Comparison of ENCODE assay signal across 33 cellular contexts in genomic region chr15:45857295-45857694, GRCh38.
"Had no signal": no experiment of that assay in that cellular context is flagged by ENCODE, and none has a peak within 500 bp of the region (broad histone marks: within the 10 kb centered on the region; RNA-seq: fewer than 3 reads in every experiment).

No MANE protein-coding gene starts in this region.

- H3K9me3 Mint-ChIP-seq: activated CD4-positive, alpha-beta memory T cell treated with anti-CD3 and anti-CD28 coated beads for 36 hours; activated CD4-positive, alpha-beta T cell treated with anti-CD3 and anti-CD28 coated beads, Interleukin-2, amount 10 ng/mL, durations not matched to agents 24 days and 14 days; activated naive CD4-positive, alpha-beta T cell treated with anti-CD3 and anti-CD28 coated beads for 36 hours; activated naive CD4-positive, alpha-beta T cell treated with anti-CD3 and anti-CD28 coated beads, Interleukin-2, amount 50 U/mL, for 24 hours; activated naive CD8-positive, alpha-beta T cell treated with anti-CD3 and anti-CD28 coated beads for 36 hours; activated naive CD8-positive, alpha-beta T cell treated with anti-CD3 and anti-CD28 coated beads, Interleukin-2, amount 50 U/mL, for 24 hours; activated T-helper 1 cell treated with anti-CD3 and anti-CD28 coated beads, Interleukin-12 subunit alpha, Interleukin-12 subunit beta, Interleukin-2, Interleukin-4 antibody, amounts not matched to agents 30 ng/mL and 10 ng/mL and 1 ng/mL, durations not matched to agents 14 hours and 24 hours and 36 hours; activated T-helper 2 cell treated with anti-CD3 and anti-CD28 coated beads, Interferon-gamma antibody, Interleukin-2, Interleukin-4, amounts not matched to agents 10 μg/mL and 5 μg/mL and 100 μg/mL, durations not matched to agents 14 hours and 24 hours and 36 hours; T-helper 2 cell treated with Interferon-gamma antibody and Interleukin-4, amounts not matched to agents 5 μg/mL and 100 μg/mL, for 36 hours had no signal

- H3K4me1 ChIP-seq: adrenal gland, heart left ventricle had no signal

- DNase-seq: activated CD4-positive, alpha-beta memory T cell treated with anti-CD3 and anti-CD28 coated beads for 36 hours; activated CD4-positive, alpha-beta T cell treated with anti-CD3 and anti-CD28 coated beads for 36 hours; activated CD4-positive, alpha-beta T cell treated with anti-CD3 and anti-CD28 coated beads, Interleukin-2, amount 10 ng/mL, durations not matched to agents 24 days and 14 days; activated CD4-positive, CD25-positive, alpha-beta regulatory T cell; activated CD4-positive, CD25-positive, alpha-beta regulatory T cell treated with anti-CD3 and anti-CD28 coated beads, Interleukin-2, amount 50 U/mL, for 72 hours; activated CD8-positive, alpha-beta memory T cell treated with anti-CD3 and anti-CD28 coated beads, Interleukin-2, amount 10 ng/mL, durations not matched to agents 7 days and 5 days; activated CD8-positive, alpha-beta memory T cell treated with anti-CD3 and anti-CD28 coated beads, Interleukin-2, amount 50 U/mL, for 4 hours; activated CD8-positive, alpha-beta T cell treated with anti-CD3 and anti-CD28 coated beads, Interleukin-2, amount 10 ng/mL, durations not matched to agents 7 days and 5 days; activated effector memory CD4-positive, alpha-beta T cell treated with anti-CD3 and anti-CD28 coated beads, Interleukin-2, amount 50 U/mL, for 16 hours; activated naive CD4-positive, alpha-beta T cell treated with anti-CD3 and anti-CD28 coated beads for 36 hours; activated naive CD8-positive, alpha-beta T cell treated with anti-CD3 and anti-CD28 coated beads for 36 hours; activated naive CD8-positive, alpha-beta T cell treated with anti-CD3 and anti-CD28 coated beads, Interleukin-2, amount 50 U/mL, for 24 hours; activated T-cell treated with anti-CD3 and anti-CD28 coated beads, Interleukin-2, amount 50 U/mL, for 1 hour; activated T-cell treated with anti-CD3 and anti-CD28 coated beads, Interleukin-2, amount 50 U/mL, for 48 hours; adrenal gland; amygdala; aorta; body of pancreas; caudate nucleus; effector CD8-positive, alpha-beta T cell; foreskin fibroblast; heart left ventricle; T-helper 17 cell; T1000 had no signal

- H3K27ac ChIP-seq: adrenal gland, body of pancreas, heart left ventricle had no signal

- H3K9me3 ChIP-seq: adrenal gland, body of pancreas, heart left ventricle had no signal

- H3K4me1 Mint-ChIP-seq: activated CD4-positive, alpha-beta T cell treated with anti-CD3 and anti-CD28 coated beads for 36 hours; activated CD4-positive, alpha-beta T cell treated with anti-CD3 and anti-CD28 coated beads, Interleukin-2, amount 10 ng/mL, durations not matched to agents 24 days and 14 days; activated CD8-positive, alpha-beta memory T cell treated with anti-CD3 and anti-CD28 coated beads, Interleukin-2, amount 10 ng/mL, durations not matched to agents 7 days and 5 days; activated naive CD4-positive, alpha-beta T cell treated with anti-CD3 and anti-CD28 coated beads, Interleukin-2, amount 50 U/mL, for 24 hours; activated naive CD8-positive, alpha-beta T cell treated with anti-CD3 and anti-CD28 coated beads for 36 hours; activated naive CD8-positive, alpha-beta T cell treated with anti-CD3 and anti-CD28 coated beads, Interleukin-2, amount 50 U/mL, for 24 hours; T-helper 17 cell had no signal

- H3K27me3 Mint-ChIP-seq: activated CD4-positive, alpha-beta T cell treated with anti-CD3 and anti-CD28 coated beads, Interleukin-2, amount 10 ng/mL, durations not matched to agents 24 days and 14 days; activated CD8-positive, alpha-beta memory T cell treated with anti-CD3 and anti-CD28 coated beads, Interleukin-2, amount 10 ng/mL, durations not matched to agents 7 days and 5 days; activated naive CD8-positive, alpha-beta T cell treated with anti-CD3 and anti-CD28 coated beads, Interleukin-2, amount 50 U/mL, for 24 hours had no signal

- ATAC-seq: activated CD4-positive, alpha-beta T cell treated with anti-CD3 and anti-CD28 coated beads for 36 hours; activated CD8-positive, alpha-beta memory T cell treated with anti-CD3 and anti-CD28 coated beads, Interleukin-2, amount 10 ng/mL, durations not matched to agents 7 days and 5 days; activated CD8-positive, alpha-beta T cell treated with anti-CD3 and anti-CD28 coated beads, Interleukin-2, amount 10 ng/mL, durations not matched to agents 7 days and 5 days; activated naive CD8-positive, alpha-beta T cell treated with anti-CD3 and anti-CD28 coated beads, Interleukin-2, amount 50 U/mL, for 24 hours; body of pancreas; esophagus mucosa; heart left ventricle; T-helper 17 cell had no signal

- H3K36me3 ChIP-seq: adrenal gland, heart left ventricle had no signal

- H3K27me3 ChIP-seq: adrenal gland, body of pancreas, heart left ventricle had no signal

- H3K4me3 ChIP-seq: adrenal gland, body of pancreas, heart left ventricle had no signal

- H3K4me3 Mint-ChIP-seq: activated CD4-positive, alpha-beta memory T cell treated with anti-CD3 and anti-CD28 coated beads for 36 hours; activated CD4-positive, alpha-beta T cell treated with anti-CD3 and anti-CD28 coated beads for 36 hours; activated CD4-positive, alpha-beta T cell treated with anti-CD3 and anti-CD28 coated beads, Interleukin-2, amount 10 ng/mL, durations not matched to agents 24 days and 14 days; activated CD8-positive, alpha-beta memory T cell treated with anti-CD3 and anti-CD28 coated beads, Interleukin-2, amount 10 ng/mL, durations not matched to agents 7 days and 5 days; activated CD8-positive, alpha-beta T cell treated with anti-CD3 and anti-CD28 coated beads, Interleukin-2, amount 10 ng/mL, durations not matched to agents 7 days and 5 days; activated naive CD4-positive, alpha-beta T cell treated with anti-CD3 and anti-CD28 coated beads for 36 hours; activated naive CD4-positive, alpha-beta T cell treated with anti-CD3 and anti-CD28 coated beads, Interleukin-2, amount 50 U/mL, for 24 hours; activated naive CD8-positive, alpha-beta T cell treated with anti-CD3 and anti-CD28 coated beads for 36 hours; activated naive CD8-positive, alpha-beta T cell treated with anti-CD3 and anti-CD28 coated beads, Interleukin-2, amount 50 U/mL, for 24 hours; activated T-helper 1 cell treated with anti-CD3 and anti-CD28 coated beads, Interleukin-12 subunit alpha, Interleukin-12 subunit beta, Interleukin-2, Interleukin-4 antibody, amounts not matched to agents 30 ng/mL and 10 ng/mL and 1 ng/mL, durations not matched to agents 14 hours and 24 hours and 36 hours; T-helper 17 cell; T-helper 2 cell treated with Interferon-gamma antibody and Interleukin-4, amounts not matched to agents 5 μg/mL and 100 μg/mL, for 36 hours had no signal

- FAIRE-seq: colon, endometrium, endothelial cell of umbilical vein, frontal cortex had no signal

- H3K27ac Mint-ChIP-seq: activated CD4-positive, alpha-beta memory T cell treated with anti-CD3 and anti-CD28 coated beads for 36 hours; activated CD4-positive, alpha-beta T cell treated with anti-CD3 and anti-CD28 coated beads for 36 hours; activated CD4-positive, alpha-beta T cell treated with anti-CD3 and anti-CD28 coated beads, Interleukin-2, amount 10 ng/mL, durations not matched to agents 24 days and 14 days; activated CD8-positive, alpha-beta memory T cell treated with anti-CD3 and anti-CD28 coated beads, Interleukin-2, amount 10 ng/mL, durations not matched to agents 7 days and 5 days; activated CD8-positive, alpha-beta T cell treated with anti-CD3 and anti-CD28 coated beads, Interleukin-2, amount 10 ng/mL, durations not matched to agents 7 days and 5 days; activated naive CD4-positive, alpha-beta T cell treated with anti-CD3 and anti-CD28 coated beads for 36 hours; activated naive CD4-positive, alpha-beta T cell treated with anti-CD3 and anti-CD28 coated beads, Interleukin-2, amount 50 U/mL, for 24 hours; activated naive CD8-positive, alpha-beta T cell treated with anti-CD3 and anti-CD28 coated beads for 36 hours; activated naive CD8-positive, alpha-beta T cell treated with anti-CD3 and anti-CD28 coated beads, Interleukin-2, amount 50 U/mL, for 24 hours; activated T-helper 1 cell treated with anti-CD3 and anti-CD28 coated beads, Interleukin-12 subunit alpha, Interleukin-12 subunit beta, Interleukin-2, Interleukin-4 antibody, amounts not matched to agents 30 ng/mL and 10 ng/mL and 1 ng/mL, durations not matched to agents 14 hours and 24 hours and 36 hours; activated T-helper 2 cell treated with anti-CD3 and anti-CD28 coated beads, Interferon-gamma antibody, Interleukin-2, Interleukin-4, amounts not matched to agents 10 μg/mL and 5 μg/mL and 100 μg/mL, durations not matched to agents 14 hours and 24 hours and 36 hours; T-helper 17 cell; T-helper 2 cell treated with Interferon-gamma antibody and Interleukin-4, amounts not matched to agents 5 μg/mL and 100 μg/mL, for 36 hours had no signal

- H3K36me3 Mint-ChIP-seq: activated CD4-positive, alpha-beta memory T cell treated with anti-CD3 and anti-CD28 coated beads for 36 hours; activated CD8-positive, alpha-beta memory T cell treated with anti-CD3 and anti-CD28 coated beads, Interleukin-2, amount 10 ng/mL, durations not matched to agents 7 days and 5 days; activated naive CD4-positive, alpha-beta T cell treated with anti-CD3 and anti-CD28 coated beads, Interleukin-2, amount 50 U/mL, for 24 hours; activated naive CD8-positive, alpha-beta T cell treated with anti-CD3 and anti-CD28 coated beads for 36 hours had no signal
